Comparison of ENCODE assay signal across 1 cellular context in the genomic region with DNA sequence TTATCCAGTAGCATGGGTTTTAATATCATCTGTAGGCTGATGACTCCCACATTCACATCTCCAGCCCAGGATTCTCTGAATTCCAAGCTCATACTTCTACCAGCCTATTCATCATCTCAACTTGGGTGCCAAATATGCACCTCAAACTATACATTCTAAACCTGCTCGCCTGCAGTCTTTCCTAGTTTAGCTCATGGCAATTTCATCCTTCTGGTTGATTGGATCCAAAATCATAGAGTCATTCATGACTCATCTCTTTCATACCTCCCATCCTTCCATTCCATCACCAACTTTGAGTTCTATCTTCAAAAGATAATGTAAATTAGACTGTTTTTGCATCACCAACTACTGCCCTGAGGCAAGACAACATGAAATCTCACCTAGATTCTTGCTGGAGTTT.
A peak's percentile ranks its signal among the peaks of the same experiment; 100 is the strongest.
TF ChIP-seq lines count a peak whose summit lies in the region.

No MANE protein-coding gene starts in this region.

TF ChIP-seq in K562, 482 proteins besides CTCF, POLR2A, EP300 and RAD21 (continues in another document):
- TF ChIP-seq, protein P1, sequence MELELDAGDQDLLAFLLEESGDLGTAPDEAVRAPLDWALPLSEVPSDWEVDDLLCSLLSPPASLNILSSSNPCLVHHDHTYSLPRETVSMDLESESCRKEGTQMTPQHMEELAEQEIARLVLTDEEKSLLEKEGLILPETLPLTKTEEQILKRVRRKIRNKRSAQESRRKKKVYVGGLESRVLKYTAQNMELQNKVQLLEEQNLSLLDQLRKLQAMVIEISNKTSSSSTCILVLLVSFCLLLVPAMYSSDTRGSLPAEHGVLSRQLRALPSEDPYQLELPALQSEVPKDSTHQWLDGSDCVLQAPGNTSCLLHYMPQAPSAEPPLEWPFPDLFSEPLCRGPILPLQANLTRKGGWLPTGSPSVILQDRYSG (tag; conservative IDR thresholded peaks at IDR 0.05; ENCODE audit: low read depth) = no peak
- TF ChIP-seq RBM34 (IDR thresholded peaks at IDR 0.05; ENCODE audit: borderline replicate concordance, insufficient read depth, low read length) (no peak), ZNF695 (CRISPR knock-in tag; IDR thresholded peaks at IDR 0.05) (no peak), ZEB2 (IDR thresholded peaks at IDR 0.05) (no peak), ZNF57 (CRISPR knock-in tag; IDR thresholded peaks at IDR 0.05) (no peak), GATAD2A (IDR thresholded peaks at IDR 0.05) (no peak), ZBTB17 (CRISPR knock-in tag; IDR thresholded peaks at IDR 0.05) (no peak), TOE1 (IDR thresholded peaks at IDR 0.05; ENCODE audit: borderline replicate concordance) (no peak), TOE1 (CRISPR knock-in tag; IDR thresholded peaks at IDR 0.05; ENCODE audit: borderline replicate concordance, low read depth) (no peak), ETV1 (tag; conservative IDR thresholded peaks at IDR 0.05; ENCODE audit: low read depth) (no peak), ZKSCAN1 (IDR thresholded peaks at IDR 0.05; ENCODE audit: low read depth, low read length) (no peak), CEBPG (CRISPR knock-in tag; IDR thresholded peaks at IDR 0.05) (no peak), CEBPG (tag; conservative IDR thresholded peaks at IDR 0.05 in 1 of 2, IDR thresholded peaks at IDR 0.05 in 1 of 2) (peak in 1 of 2 experiments; percentile 36; a peak in 1 of 4 replicates), ARNT (IDR thresholded peaks at IDR 0.05) (no peak), ZNF174 (CRISPR knock-in tag; IDR thresholded peaks at IDR 0.05) (no peak), ETV6 (IDR thresholded peaks at IDR 0.05; ENCODE audit: borderline replicate concordance in 1 of 2, low read depth in 2 of 2, low read length in 1 of 2) (no peak), ETV6 (CRISPR knock-in tag; IDR thresholded peaks at IDR 0.05; ENCODE audit: borderline replicate concordance) (no peak), RBM39 (optimal IDR thresholded peaks at IDR 0.05; ENCODE audit: low read depth, low read length) (no peak), ZNF586 (CRISPR knock-in tag; conservative IDR thresholded peaks at IDR 0.05) (no peak), NR4A1 (CRISPR knock-in tag; IDR thresholded peaks at IDR 0.05) (no peak), NR4A1 (tag; IDR thresholded peaks at IDR 0.05) (no peak), MIER1 (IDR thresholded peaks at IDR 0.05; ENCODE audit: low read depth) (no peak), SMAD3 (CRISPR knock-in tag; conservative IDR thresholded peaks at IDR 0.05) (no peak), MAZ (CRISPR knock-in tag; conservative IDR thresholded peaks at IDR 0.05 in 1 of 2, IDR thresholded peaks at IDR 0.05 in 1 of 2) (no peak), BACH1 (tag; IDR thresholded peaks at IDR 0.05) (no peak), SMARCE1 (IDR thresholded peaks at IDR 0.05) (0 out of 2 replicates have a peak, but pooled peaks have one; percentile 41), CBX1 (IDR thresholded peaks at IDR 0.05; ENCODE audit: low read depth) (no peak), GTF2F1 (IDR thresholded peaks at IDR 0.05; ENCODE audit: low read depth, low read length) (no peak), MAFF (IDR thresholded peaks at IDR 0.05; ENCODE audit: low read length) (peak; percentile 6; the same call in 1 of the 2 replicates), HDGF (IDR thresholded peaks at IDR 0.05) (0 out of 2 replicates have a peak, but pooled peaks have one; percentile 38), SMARCC2 (IDR thresholded peaks at IDR 0.05; ENCODE audit: low read depth) (0 out of 2 replicates have a peak, but pooled peaks have one; percentile 18), ZNF134 (CRISPR knock-in tag; conservative IDR thresholded peaks at IDR 0.05) (no peak), ZNF583 (CRISPR knock-in tag; IDR thresholded peaks at IDR 0.05) (no peak), TRIM24 (IDR thresholded peaks at IDR 0.05) (peak; percentile 19 to 65; a peak in 2 of 4 replicates), MAFG (tag; conservative IDR thresholded peaks at IDR 0.05) (peak; percentile 31; the same call in 1 of the 2 replicates), FOXK2 (conservative IDR thresholded peaks at IDR 0.05 in 1 of 2, IDR thresholded peaks at IDR 0.05 in 1 of 2; ENCODE audit: low read depth in 2 of 2) (no peak), MBD2 (IDR thresholded peaks at IDR 0.05; ENCODE audit: borderline replicate concordance, low read depth) (no peak), RFX5 (IDR thresholded peaks at IDR 0.05; ENCODE audit: low read depth, low read length) (no peak), C11orf30 (IDR thresholded peaks at IDR 0.05; ENCODE audit: low read depth) (peak; percentile 59), JUN (IDR thresholded peaks at IDR 0.05; ENCODE audit: borderline replicate concordance, low read depth, low read length) (peak; percentile 54; the same call in 1 of the 2 replicates), JUN (CRISPR knock-in tag; IDR thresholded peaks at IDR 0.05; ENCODE audit: borderline replicate concordance) (no peak), MCM7 (IDR thresholded peaks at IDR 0.05) (no peak), HMG20A (CRISPR knock-in tag; conservative IDR thresholded peaks at IDR 0.05) (no peak), CBX8 (IDR thresholded peaks at IDR 0.05; ENCODE audit: borderline replicate concordance, extremely low read depth, low read depth, low read length, poor library complexity, severe bottlenecking) (no peak), IFI16 (CRISPR knock-in tag; IDR thresholded peaks at IDR 0.05) (no peak)
- TF ChIP-seq, protein P2, sequence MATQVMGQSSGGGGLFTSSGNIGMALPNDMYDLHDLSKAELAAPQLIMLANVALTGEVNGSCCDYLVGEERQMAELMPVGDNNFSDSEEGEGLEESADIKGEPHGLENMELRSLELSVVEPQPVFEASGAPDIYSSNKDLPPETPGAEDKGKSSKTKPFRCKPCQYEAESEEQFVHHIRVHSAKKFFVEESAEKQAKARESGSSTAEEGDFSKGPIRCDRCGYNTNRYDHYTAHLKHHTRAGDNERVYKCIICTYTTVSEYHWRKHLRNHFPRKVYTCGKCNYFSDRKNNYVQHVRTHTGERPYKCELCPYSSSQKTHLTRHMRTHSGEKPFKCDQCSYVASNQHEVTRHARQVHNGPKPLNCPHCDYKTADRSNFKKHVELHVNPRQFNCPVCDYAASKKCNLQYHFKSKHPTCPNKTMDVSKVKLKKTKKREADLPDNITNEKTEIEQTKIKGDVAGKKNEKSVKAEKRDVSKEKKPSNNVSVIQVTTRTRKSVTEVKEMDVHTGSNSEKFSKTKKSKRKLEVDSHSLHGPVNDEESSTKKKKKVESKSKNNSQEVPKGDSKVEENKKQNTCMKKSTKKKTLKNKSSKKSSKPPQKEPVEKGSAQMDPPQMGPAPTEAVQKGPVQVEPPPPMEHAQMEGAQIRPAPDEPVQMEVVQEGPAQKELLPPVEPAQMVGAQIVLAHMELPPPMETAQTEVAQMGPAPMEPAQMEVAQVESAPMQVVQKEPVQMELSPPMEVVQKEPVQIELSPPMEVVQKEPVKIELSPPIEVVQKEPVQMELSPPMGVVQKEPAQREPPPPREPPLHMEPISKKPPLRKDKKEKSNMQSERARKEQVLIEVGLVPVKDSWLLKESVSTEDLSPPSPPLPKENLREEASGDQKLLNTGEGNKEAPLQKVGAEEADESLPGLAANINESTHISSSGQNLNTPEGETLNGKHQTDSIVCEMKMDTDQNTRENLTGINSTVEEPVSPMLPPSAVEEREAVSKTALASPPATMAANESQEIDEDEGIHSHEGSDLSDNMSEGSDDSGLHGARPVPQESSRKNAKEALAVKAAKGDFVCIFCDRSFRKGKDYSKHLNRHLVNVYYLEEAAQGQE (CRISPR knock-in tag; IDR thresholded peaks at IDR 0.05; ENCODE audit: low read depth) = no peak
- TF ChIP-seq, protein P3, sequence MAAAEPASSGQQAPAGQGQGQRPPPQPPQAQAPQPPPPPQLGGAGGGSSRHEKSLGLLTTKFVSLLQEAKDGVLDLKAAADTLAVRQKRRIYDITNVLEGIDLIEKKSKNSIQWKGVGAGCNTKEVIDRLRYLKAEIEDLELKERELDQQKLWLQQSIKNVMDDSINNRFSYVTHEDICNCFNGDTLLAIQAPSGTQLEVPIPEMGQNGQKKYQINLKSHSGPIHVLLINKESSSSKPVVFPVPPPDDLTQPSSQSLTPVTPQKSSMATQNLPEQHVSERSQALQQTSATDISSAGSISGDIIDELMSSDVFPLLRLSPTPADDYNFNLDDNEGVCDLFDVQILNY (CRISPR knock-in tag; IDR thresholded peaks at IDR 0.05) = no peak
- TF ChIP-seq, protein P4, sequence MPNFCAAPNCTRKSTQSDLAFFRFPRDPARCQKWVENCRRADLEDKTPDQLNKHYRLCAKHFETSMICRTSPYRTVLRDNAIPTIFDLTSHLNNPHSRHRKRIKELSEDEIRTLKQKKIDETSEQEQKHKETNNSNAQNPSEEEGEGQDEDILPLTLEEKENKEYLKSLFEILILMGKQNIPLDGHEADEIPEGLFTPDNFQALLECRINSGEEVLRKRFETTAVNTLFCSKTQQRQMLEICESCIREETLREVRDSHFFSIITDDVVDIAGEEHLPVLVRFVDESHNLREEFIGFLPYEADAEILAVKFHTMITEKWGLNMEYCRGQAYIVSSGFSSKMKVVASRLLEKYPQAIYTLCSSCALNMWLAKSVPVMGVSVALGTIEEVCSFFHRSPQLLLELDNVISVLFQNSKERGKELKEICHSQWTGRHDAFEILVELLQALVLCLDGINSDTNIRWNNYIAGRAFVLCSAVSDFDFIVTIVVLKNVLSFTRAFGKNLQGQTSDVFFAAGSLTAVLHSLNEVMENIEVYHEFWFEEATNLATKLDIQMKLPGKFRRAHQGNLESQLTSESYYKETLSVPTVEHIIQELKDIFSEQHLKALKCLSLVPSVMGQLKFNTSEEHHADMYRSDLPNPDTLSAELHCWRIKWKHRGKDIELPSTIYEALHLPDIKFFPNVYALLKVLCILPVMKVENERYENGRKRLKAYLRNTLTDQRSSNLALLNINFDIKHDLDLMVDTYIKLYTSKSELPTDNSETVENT (CRISPR knock-in tag; IDR thresholded peaks at IDR 0.05) = no peak
- TF ChIP-seq, protein P5, sequence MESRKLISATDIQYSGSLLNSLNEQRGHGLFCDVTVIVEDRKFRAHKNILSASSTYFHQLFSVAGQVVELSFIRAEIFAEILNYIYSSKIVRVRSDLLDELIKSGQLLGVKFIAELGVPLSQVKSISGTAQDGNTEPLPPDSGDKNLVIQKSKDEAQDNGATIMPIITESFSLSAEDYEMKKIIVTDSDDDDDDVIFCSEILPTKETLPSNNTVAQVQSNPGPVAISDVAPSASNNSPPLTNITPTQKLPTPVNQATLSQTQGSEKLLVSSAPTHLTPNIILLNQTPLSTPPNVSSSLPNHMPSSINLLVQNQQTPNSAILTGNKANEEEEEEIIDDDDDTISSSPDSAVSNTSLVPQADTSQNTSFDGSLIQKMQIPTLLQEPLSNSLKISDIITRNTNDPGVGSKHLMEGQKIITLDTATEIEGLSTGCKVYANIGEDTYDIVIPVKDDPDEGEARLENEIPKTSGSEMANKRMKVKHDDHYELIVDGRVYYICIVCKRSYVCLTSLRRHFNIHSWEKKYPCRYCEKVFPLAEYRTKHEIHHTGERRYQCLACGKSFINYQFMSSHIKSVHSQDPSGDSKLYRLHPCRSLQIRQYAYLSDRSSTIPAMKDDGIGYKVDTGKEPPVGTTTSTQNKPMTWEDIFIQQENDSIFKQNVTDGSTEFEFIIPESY (CRISPR knock-in tag; IDR thresholded peaks at IDR 0.05) = no peak
- TF ChIP-seq, protein P6, sequence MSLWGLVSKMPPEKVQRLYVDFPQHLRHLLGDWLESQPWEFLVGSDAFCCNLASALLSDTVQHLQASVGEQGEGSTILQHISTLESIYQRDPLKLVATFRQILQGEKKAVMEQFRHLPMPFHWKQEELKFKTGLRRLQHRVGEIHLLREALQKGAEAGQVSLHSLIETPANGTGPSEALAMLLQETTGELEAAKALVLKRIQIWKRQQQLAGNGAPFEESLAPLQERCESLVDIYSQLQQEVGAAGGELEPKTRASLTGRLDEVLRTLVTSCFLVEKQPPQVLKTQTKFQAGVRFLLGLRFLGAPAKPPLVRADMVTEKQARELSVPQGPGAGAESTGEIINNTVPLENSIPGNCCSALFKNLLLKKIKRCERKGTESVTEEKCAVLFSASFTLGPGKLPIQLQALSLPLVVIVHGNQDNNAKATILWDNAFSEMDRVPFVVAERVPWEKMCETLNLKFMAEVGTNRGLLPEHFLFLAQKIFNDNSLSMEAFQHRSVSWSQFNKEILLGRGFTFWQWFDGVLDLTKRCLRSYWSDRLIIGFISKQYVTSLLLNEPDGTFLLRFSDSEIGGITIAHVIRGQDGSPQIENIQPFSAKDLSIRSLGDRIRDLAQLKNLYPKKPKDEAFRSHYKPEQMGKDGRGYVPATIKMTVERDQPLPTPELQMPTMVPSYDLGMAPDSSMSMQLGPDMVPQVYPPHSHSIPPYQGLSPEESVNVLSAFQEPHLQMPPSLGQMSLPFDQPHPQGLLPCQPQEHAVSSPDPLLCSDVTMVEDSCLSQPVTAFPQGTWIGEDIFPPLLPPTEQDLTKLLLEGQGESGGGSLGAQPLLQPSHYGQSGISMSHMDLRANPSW (CRISPR knock-in tag; IDR thresholded peaks at IDR 0.05) = no peak
- TF ChIP-seq, protein P7, sequence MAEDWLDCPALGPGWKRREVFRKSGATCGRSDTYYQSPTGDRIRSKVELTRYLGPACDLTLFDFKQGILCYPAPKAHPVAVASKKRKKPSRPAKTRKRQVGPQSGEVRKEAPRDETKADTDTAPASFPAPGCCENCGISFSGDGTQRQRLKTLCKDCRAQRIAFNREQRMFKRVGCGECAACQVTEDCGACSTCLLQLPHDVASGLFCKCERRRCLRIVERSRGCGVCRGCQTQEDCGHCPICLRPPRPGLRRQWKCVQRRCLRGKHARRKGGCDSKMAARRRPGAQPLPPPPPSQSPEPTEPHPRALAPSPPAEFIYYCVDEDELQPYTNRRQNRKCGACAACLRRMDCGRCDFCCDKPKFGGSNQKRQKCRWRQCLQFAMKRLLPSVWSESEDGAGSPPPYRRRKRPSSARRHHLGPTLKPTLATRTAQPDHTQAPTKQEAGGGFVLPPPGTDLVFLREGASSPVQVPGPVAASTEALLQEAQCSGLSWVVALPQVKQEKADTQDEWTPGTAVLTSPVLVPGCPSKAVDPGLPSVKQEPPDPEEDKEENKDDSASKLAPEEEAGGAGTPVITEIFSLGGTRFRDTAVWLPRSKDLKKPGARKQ (CRISPR knock-in tag; IDR thresholded peaks at IDR 0.05) = no peak
